11 cellular contexts compared by ENCODE assay signal in genomic region chr22:21936151-21936778, GRCh38. TPM values are rescaled to one million over a fixed set of nuclear protein-coding genes. Genes with fewer than 3 reads are reported as not detected.
DNase-seq lines count a peak whose midpoint lies in the region; ATAC-seq and TF ChIP-seq lines count a peak whose summit lies in the region.
"Had no signal": no experiment of that assay in that cellular context is flagged by ENCODE, and none has a peak within 500 bp of the region (broad histone marks: within the 10 kb centered on the region; RNA-seq: fewer than 3 reads in every experiment).

No MANE protein-coding gene starts in this region.

- H3K27ac ChIP-seq in right lobe of liver: peak overlapping the region in 2 of 3 donors; percentile 78 to 93
- H3K27ac ChIP-seq in temporal lobe (ENCODE audit: low read depth, low read length): peak overlapping the region; percentile 96

- H3K4me1 ChIP-seq in right lobe of liver: peaks cover 0 to 23% (median 11%) of the 10 kb centered on the region in 4 donors

- H3K36me3 ChIP-seq in right lobe of liver: peaks cover 0 to 15% (median 5%) of the 10 kb centered on the region in 4 donors

- peak in 1 of 4 donors; percentile 3 for ATAC-seq in right lobe of liver
- ATAC-seq in HG02938 (IDR thresholded peaks at IDR 0.05; ENCODE audit: unreplicated experiment): no peak
- ATAC-seq in HG03442 (IDR thresholded peaks at IDR 0.05; ENCODE audit: unreplicated experiment): no peak
- ATAC-seq: WTC11 had no signal

- H3K27me3 ChIP-seq in right lobe of liver: no peaks in the 10 kb centered on the region

- intact Hi-C loops in right lobe of liver (cut with DNase I): loop anchor here (5.0 to 10.0 kb wide), 2 partner anchors 201 to 224 kb away; partner anchors contain the start of gene YPEL1 (in 1 of the 2)

- H3K4me3 ChIP-seq in cardiac fibroblast (replicated peaks in 1 of 2; ENCODE audit: low read depth in 2 of 2, low read length in 2 of 2) (no peak overlapping the region), right lobe of liver (no peak overlapping the region)

- no peak for TF ChIP-seq POLR2A in right lobe of liver (IDR thresholded peaks at IDR 0.05)

- WGBS in right lobe of liver (ENCODE audit: insufficient coverage, low coverage, low lambda C conversion rate, missing lambda C conversion rate): 68% methylated on average over 7 of the region's 15 CpGs

- DNase-seq in NOMO-1 (lab: John Stamatoyannopoulos, UW; ENCODE audit: unreplicated experiment in 2 of 2) (peak; percentile 90 to 95), cardiac fibroblast (ENCODE audit: low read depth in 2 of 2) (peak; percentile 18 to 28), right lobe of liver (peak in 1 of 3 donors; percentile 40), NCI-H345 (lab: John Stamatoyannopoulos, UW) (no peak), NCI-H128 (lab: John Stamatoyannopoulos, UW; ENCODE audit: unreplicated experiment) (no peak)
- DNase-seq: NCI-H446 treated with DMSO at 0.1 percent for 48 hours; stimulated activated CD4-positive, alpha-beta T cell treated with anti-CD3 and anti-CD28 coated beads, Interleukin-1b, Interleukin-23, amount 100 ng/mL, for 48 hours had no signal

- no peak for TF ChIP-seq CTCF in cardiac fibroblast (IDR thresholded peaks at IDR 0.05; ENCODE audit: low read depth, low read length)
- no peak for TF ChIP-seq CTCF in right lobe of liver (IDR thresholded peaks at IDR 0.05)

- H3K9me3 ChIP-seq in right lobe of liver: no peaks in the 10 kb centered on the region

RNA-seq across cellular contexts. Expression of gene PPM1F, which starts 16.4 kb away (rescaled TPM):
- total RNA-seq in right lobe of liver: 10 to 100 TPM in 4 of 6 experiments, 1 to 10 TPM in 2; 5.0 to 19.4 (median 12.8) TPM
- total RNA-seq in temporal lobe: 16.0 TPM

RNA-seq across cellular contexts. Expression of gene TOP3B, which starts 46.3 kb away (rescaled TPM):
- 10 to 100 TPM; 13.5 to 20.4 (median 15.6) TPM for total RNA-seq in right lobe of liver
- total RNA-seq in temporal lobe: 12.3 TPM

Comparison
In these comparisons a context has a peak if more than half of its experiments do, and no peak if none do; other contexts are left out.
1. DNase-seq: peak in NOMO-1 (2 of 2) and cardiac fibroblast (2 of 2); none in NCI-H345 (single experiment) and NCI-H128 (single experiment).